ENCODE assay signal across 1 cellular context in genomic region chr19:7386308-7386707, GRCh38.
TF ChIP-seq lines count a peak whose summit lies in the region.

No MANE protein-coding gene starts in this region.

TF ChIP-seq in GM23338, 12 proteins besides CTCF, POLR2A, EP300 and RAD21 (continued from another document):
- TF ChIP-seq ZNF462 (CRISPR knock-in tag; IDR thresholded peaks at IDR 0.05) (no peak), STAT1 (IDR thresholded peaks at IDR 0.05; ENCODE audit: unreplicated experiment) (no peak), EZH2phosphoT487 (IDR thresholded peaks at IDR 0.05; ENCODE audit: unreplicated experiment) (no peak), JUNB (IDR thresholded peaks at IDR 0.05; ENCODE audit: unreplicated experiment) (no peak), EZH2 (IDR thresholded peaks at IDR 0.05; ENCODE audit: low read depth, unreplicated experiment) (no peak), ETS1 (IDR thresholded peaks at IDR 0.05) (no peak), NANOG (IDR thresholded peaks at IDR 0.05; ENCODE audit: borderline replicate concordance) (no peak), ZNF114 (CRISPR knock-in tag; IDR thresholded peaks at IDR 0.05) (no peak), CREB1 (CRISPR knock-in tag; IDR thresholded peaks at IDR 0.05; ENCODE audit: low read depth) (no peak)
